8 cellular contexts compared by ENCODE assay signal in the genomic region with DNA sequence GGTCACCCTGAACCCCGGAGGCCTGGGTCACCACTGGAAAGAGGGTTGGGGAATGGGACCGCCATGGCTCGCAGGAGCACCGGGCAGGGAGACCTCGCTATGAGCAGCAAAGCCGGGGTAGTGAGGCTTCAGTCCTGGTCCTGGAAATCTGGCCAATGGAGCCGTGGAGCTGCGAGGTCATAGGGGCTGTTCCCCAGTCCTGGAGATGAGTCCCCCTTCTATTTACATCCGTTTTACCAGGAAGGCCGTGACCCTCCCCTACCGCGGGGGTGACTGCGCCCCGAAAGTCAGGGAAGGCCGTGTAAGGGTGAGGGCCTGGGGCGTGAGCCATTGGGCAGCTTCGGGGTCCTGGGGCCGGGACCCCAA. TPM values are rescaled to one million over a fixed set of nuclear protein-coding genes. Genes with fewer than 3 reads are reported as not detected.
DNase-seq lines count a peak whose midpoint lies in the region; ATAC-seq and TF ChIP-seq lines count a peak whose summit lies in the region.

No MANE protein-coding gene starts in this region.

- H3K36me3 ChIP-seq in DND-41 (ENCODE audit: insufficient read depth, low read length): peaks cover 49% of the 10 kb centered on the region
- peaks cover 22% of the 10 kb centered on the region; the same call in 1 of the 2 replicates for H3K36me3 ChIP-seq in OCI-LY7 (ENCODE audit: insufficient read depth, low read length)
- no peaks in the 10 kb centered on the region for H3K36me3 ChIP-seq in ovary

- H4K20me1 ChIP-seq in DND-41 (ENCODE audit: insufficient read depth, low read length) (peaks cover 39% of the 10 kb centered on the region), OCI-LY7 (ENCODE audit: insufficient read depth, low read length) (no peaks in the 10 kb centered on the region)

- POLR2A ChIA-PET in OCI-LY7 (lab: Charles Lee) (no interaction called here), GM10248 (lab: Yijun Ruan, JAX) (interaction anchor here (1.2 kb wide), 1 partner anchor 15 kb away, joined by 4 read pairs; no protein-coding TSS in a partner anchor)

- H3K4me1 ChIP-seq in DND-41 (ENCODE audit: insufficient read depth, low read length) (peaks cover 56% of the 10 kb centered on the region), OCI-LY7 (ENCODE audit: insufficient read depth, low read length, poor library complexity, severe bottlenecking) (peaks cover 38% of the 10 kb centered on the region), ovary (ENCODE audit: insufficient read depth) (peaks cover 12% of the 10 kb centered on the region)

- peak overlapping the region; percentile 85 for H3K9ac ChIP-seq in DND-41 (ENCODE audit: low read depth, low read length)

- WGBS in ovary, 3 donors: 2 to 7% (median 3%) methylated on average over 18 of the region's 18 CpGs

- intact Hi-C loops in OCI-LY7 (cut with micrococcal nuclease; ENCODE audit: unreplicated experiment) (no loop called here), ovary (cut with DNase I) (no loop called here)

- H3K79me2 ChIP-seq in DND-41 (ENCODE audit: insufficient read depth, low read length) (peaks cover 55% of the 10 kb centered on the region), OCI-LY7 (ENCODE audit: insufficient read depth, low read depth, low read length) (peaks cover 18% of the 10 kb centered on the region; the same call in 1 of the 2 replicates)

- H3K9me2 ChIP-seq in OCI-LY7 (ENCODE audit: insufficient read depth, low read length): no peaks in the 10 kb centered on the region

- peak overlapping the region; percentile 55 to 65 for H3K4me3 ChIP-seq in DND-41 (ENCODE audit: low read depth in 1 of 2, low read length in 2 of 2)
- peak overlapping the region; percentile 86 for H3K4me3 ChIP-seq in OCI-LY7 (ENCODE audit: low read depth, low read length, poor library complexity, severe bottlenecking)
- H3K4me3 ChIP-seq in epithelial cell of esophagus (ENCODE audit: low read length): peak overlapping the region; percentile 75
- peak overlapping the region; percentile 50 for H3K4me3 ChIP-seq in ovary

- TF ChIP-seq POLR2A in ovary (IDR thresholded peaks at IDR 0.05): no peak

- H2AFZ ChIP-seq in DND-41 (ENCODE audit: low read depth, low read length): peak overlapping the region; percentile 75
- H2AFZ ChIP-seq in OCI-LY7 (ENCODE audit: low read length): peak overlapping the region; percentile 40; the same call in 1 of the 2 replicates

- peak; percentile 0; the same call in 1 of the 3 replicates for ATAC-seq in DND-41 (ENCODE audit: insufficient read depth, low read depth)

- H3K4me2 ChIP-seq in DND-41 (ENCODE audit: insufficient read depth, low read length): peak overlapping the region; percentile 93
- peak overlapping the region; percentile 94 for H3K4me2 ChIP-seq in OCI-LY7 (ENCODE audit: low read length)

- no peak for TF ChIP-seq EP300 in ovary (IDR thresholded peaks at IDR 0.05)

- CTCF ChIA-PET in OCI-LY7 (lab: Charles Lee; ENCODE audit: unreplicated experiment) (no interaction called here), GM10248 (lab: Yijun Ruan, JAX) (interaction anchor here (1.1 kb wide), 1 partner anchor 19 kb away, joined by 5 read pairs; no protein-coding TSS in a partner anchor)

- no TSS peak for BruUV-seq in OCI-LY7 (replicated peaks; lab: Mats Ljungman, UMichigan)

- H3K9me3 ChIP-seq in DND-41 (ENCODE audit: insufficient read depth, low read length, severe bottlenecking) (no peaks in the 10 kb centered on the region), OCI-LY7 (ENCODE audit: low read length) (no peaks in the 10 kb centered on the region), ovary (no peaks in the 10 kb centered on the region)

- H3K27me3 ChIP-seq in DND-41 (ENCODE audit: insufficient read depth, low read length, poor library complexity): no peaks in the 10 kb centered on the region
- H3K27me3 ChIP-seq in ovary: no peaks in the 10 kb centered on the region

- peak overlapping the region; percentile 69 for H3K27ac ChIP-seq in DND-41 (ENCODE audit: low read length)
- H3K27ac ChIP-seq in OCI-LY7 (ENCODE audit: low read depth, low read length, poor library complexity, severe bottlenecking): peak overlapping the region; percentile 83
- peak overlapping the region; percentile 80 to 85 for H3K27ac ChIP-seq in ovary

- no peak for TF ChIP-seq CTCF in DND-41 (IDR thresholded peaks at IDR 0.05; ENCODE audit: borderline replicate concordance, extremely low read depth, low read length, poor library complexity, severe bottlenecking)
- no peak for TF ChIP-seq CTCF in OCI-LY7 (conservative IDR thresholded peaks at IDR 0.05; ENCODE audit: low read length)
- no peak for TF ChIP-seq CTCF in epithelial cell of esophagus (IDR thresholded peaks at IDR 0.05; ENCODE audit: insufficient read depth, low read depth, low read length, missing control alignments)
- TF ChIP-seq CTCF in ovary (IDR thresholded peaks at IDR 0.05): no peak
- no peak for TF ChIP-seq CTCF in GM10248 (IDR thresholded peaks at IDR 0.05; ENCODE audit: control extremely low read depth, extremely low read depth, low read depth, missing control alignments)

- DNase-seq in DND-41 (no peak), OCI-LY7 (ENCODE audit: low spot score) (no peak), epithelial cell of esophagus (ENCODE audit: low read depth) (no peak), ovary (no peak), GM10248 (ENCODE audit: extremely low spot score) (no peak), HK-2 (ENCODE audit: unreplicated experiment) (no peak), iPS-NIHi11 (ENCODE audit: low spot score) (no peak)
- DNase-seq in stimulated activated CD4-positive, alpha-beta T cell treated with anti-CD3 and anti-CD28 coated beads, Interleukin-4, amount 100 ng/mL, for 1 hour: no peak

RNA-seq across cellular contexts. Expression of gene PIDD1, which starts 0.4 kb away (rescaled TPM):
- 31.2 and 33.6 TPM in 2 replicates for total RNA-seq in OCI-LY7 (2014; rRNA removed; shearing (Covaris generic))
- 47.7 and 49.1 TPM in 2 replicates for total RNA-seq in OCI-LY7 (2022)
- 10 to 100 TPM; 10.1 to 18.1 (median 14.1) TPM for total RNA-seq in ovary
- polyA plus RNA-seq in ovary: 10 to 100 TPM in 1 of 2 donors, under 1 TPM in 1; 0.23 to 14.0 TPM

RNA-seq across cellular contexts. Expression of gene RPLP2, which starts 5.2 kb away (rescaled TPM):
- total RNA-seq in OCI-LY7 (2014; rRNA removed; shearing (Covaris generic)): 1,564 and 1,687 TPM in 2 replicates
- 3,121 and 3,147 TPM in 2 replicates for total RNA-seq in OCI-LY7 (2022)
- 1,000 to 10,000 TPM in 5 of 7 donors, 100 to 1,000 TPM in 2; 901 to 4,238 (median 3,176) TPM for total RNA-seq in ovary
- 1,000 to 10,000 TPM in 1 of 2 donors, 100 to 1,000 TPM in 1; 237 to 2,243 TPM for polyA plus RNA-seq in ovary

RNA-seq across cellular contexts. Expression of gene SLC25A22, which starts 6.5 kb away (rescaled TPM):
- total RNA-seq in OCI-LY7 (2014; rRNA removed; shearing (Covaris generic)): 22.7 and 30.8 TPM in 2 replicates
- total RNA-seq in OCI-LY7 (2022) (46.2 and 50.9 TPM in 2 replicates), ovary (10 to 100 TPM in 6 of 7 donors, 1 to 10 TPM in 1; 6.6 to 23.3 (median 16.7) TPM)
- polyA plus RNA-seq in ovary: 10 to 100 TPM in 1 of 2 donors, under 1 TPM in 1; 0.42 to 11.3 TPM

RNA-seq across cellular contexts. Expression of gene PNPLA2, which starts 14.1 kb away (rescaled TPM):
- total RNA-seq in OCI-LY7 (2014; rRNA removed; shearing (Covaris generic)): 15.1 and 19.8 TPM in 2 replicates
- total RNA-seq in OCI-LY7 (2022): 41.2 and 57.5 TPM in 2 replicates
- 10 to 100 TPM; 33.0 to 98.2 (median 83.0) TPM for total RNA-seq in ovary
- 10 to 100 TPM; 12.9 to 91.5 TPM for polyA plus RNA-seq in ovary

RNA-seq across cellular contexts. Expression of gene CEND1, which starts 14.7 kb away (rescaled TPM):
- total RNA-seq in OCI-LY7 (2014; rRNA removed; shearing (Covaris generic)): 17.5 and 17.6 TPM in 2 replicates
- total RNA-seq in OCI-LY7 (2022): 25.6 and 32.5 TPM in 2 replicates
- total RNA-seq in ovary: under 1 TPM in 1 of 7 donors, not detected in 6; 0.15 TPM
- polyA plus RNA-seq in ovary: under 1 TPM in 1 of 2 donors, not detected in 1; 0.07 TPM
